Comparison of ENCODE assay signal across 8 cellular contexts in genomic region chr22:41444360-41445170, GRCh38. TPM values are rescaled to one million over a fixed set of nuclear protein-coding genes. Genes with fewer than 3 reads are reported as not detected.
DNase-seq lines count a peak whose midpoint lies in the region; TF ChIP-seq lines count a peak whose summit lies in the region.

No MANE protein-coding gene starts in this region.

- H3K9me3 ChIP-seq in suprapubic skin = no peaks in the 10 kb centered on the region

- H3K36me3 ChIP-seq in suprapubic skin = peaks cover 10% of the 10 kb centered on the region

- peak overlapping the region; percentile 97 for H3K27ac Mint-ChIP-seq in activated naive CD8-positive, alpha-beta T cell treated with anti-CD3 and anti-CD28 coated beads for 36 hours

- peak overlapping the region; percentile 98 for H3K27ac ChIP-seq in suprapubic skin

- H3K4me3 ChIP-seq in HFF-Myc (replicated peaks; ENCODE audit: low read depth, low read length) (peak overlapping the region; percentile 98), suprapubic skin (peak overlapping the region; percentile 90)

- no peak for TF ChIP-seq POLR2A in suprapubic skin (IDR thresholded peaks at IDR 0.05)

- H3K4me3 Mint-ChIP-seq in activated naive CD8-positive, alpha-beta T cell treated with anti-CD3 and anti-CD28 coated beads for 36 hours = peak overlapping the region; percentile 97

- no peak for TF ChIP-seq EP300 in suprapubic skin (IDR thresholded peaks at IDR 0.05)

- H3K36me3 Mint-ChIP-seq in activated naive CD8-positive, alpha-beta T cell treated with anti-CD3 and anti-CD28 coated beads for 36 hours = peaks cover 15% of the 10 kb centered on the region

- H3K4me1 ChIP-seq in suprapubic skin = peaks cover 41% of the 10 kb centered on the region

- no peaks in the 10 kb centered on the region for H3K27me3 ChIP-seq in suprapubic skin

- under 1% methylated on average over 18 of the region's 37 CpGs for WGBS in suprapubic skin

- no peak for TF ChIP-seq CTCF in HFF-Myc (IDR thresholded peaks at IDR 0.05; ENCODE audit: low read depth, low read length, missing control alignments)
- no peak for TF ChIP-seq CTCF in suprapubic skin (IDR thresholded peaks at IDR 0.05)

- DNase-seq in GM03348 (ENCODE audit: low spot score) (peak; percentile 92), HFF-Myc (ENCODE audit: extremely low read depth, low read depth) (peak; percentile 92), NCI-H1092 (lab: John Stamatoyannopoulos, UW) (peak; percentile 96), SKM-1 treated with dmso at 0.1 percent for 144 hours (lab: John Stamatoyannopoulos, UW; ENCODE audit: unreplicated experiment) (peak; percentile 71), glomerular visceral epithelial cell (ENCODE audit: extremely low spot score) (peak; percentile 95), occipital lobe (lab: John Stamatoyannopoulos, UW) (peak; percentile 84), suprapubic skin (ENCODE audit: low spot score in 2 of 2) (peak; percentile 93 to 96)
- peak; percentile 90 for DNase-seq in activated naive CD8-positive, alpha-beta T cell treated with anti-CD3 and anti-CD28 coated beads for 36 hours

- no peaks in the 10 kb centered on the region for H3K9me3 Mint-ChIP-seq in activated naive CD8-positive, alpha-beta T cell treated with anti-CD3 and anti-CD28 coated beads for 36 hours

- peaks cover 18% of the 10 kb centered on the region for H3K4me1 Mint-ChIP-seq in activated naive CD8-positive, alpha-beta T cell treated with anti-CD3 and anti-CD28 coated beads for 36 hours

- H3K27me3 Mint-ChIP-seq in activated naive CD8-positive, alpha-beta T cell treated with anti-CD3 and anti-CD28 coated beads for 36 hours = peaks cover 3% of the 10 kb centered on the region

RNA-seq across cellular contexts. Expression of gene TOB2, which starts 2.0 kb away (rescaled TPM):
- total RNA-seq in activated naive CD8-positive, alpha-beta T cell treated with anti-CD3 and anti-CD28 coated beads for 36 hours = 10 to 100 TPM; 33.9 to 34.8 TPM
- 15.6 TPM for total RNA-seq in occipital lobe
- total RNA-seq in suprapubic skin = 10 to 100 TPM; 39.7 to 62.1 (median 58.4) TPM

RNA-seq across cellular contexts. Expression of gene PHF5A, which starts 23.9 kb away (rescaled TPM):
- 100 to 1,000 TPM; 114 to 117 TPM for total RNA-seq in activated naive CD8-positive, alpha-beta T cell treated with anti-CD3 and anti-CD28 coated beads for 36 hours
- total RNA-seq in occipital lobe (35.7 TPM), suprapubic skin (10 to 100 TPM; 26.7 to 47.1 (median 36.9) TPM)

RNA-seq across cellular contexts. Expression of gene ACO2, which starts 24.4 kb away (rescaled TPM):
- total RNA-seq in activated naive CD8-positive, alpha-beta T cell treated with anti-CD3 and anti-CD28 coated beads for 36 hours = 100 to 1,000 TPM; 107 to 109 TPM
- total RNA-seq in occipital lobe = 64.4 TPM
- 10 to 100 TPM; 67.4 to 81.9 (median 75.9) TPM for total RNA-seq in suprapubic skin

Comparison
In these comparisons a context has a peak if more than half of its experiments do, and no peak if none do; other contexts are left out.
1. Peak in every context shown above with its lines: DNase-seq, H3K4me3 ChIP-seq and H3K27ac ChIP-seq.